1 cellular context compared by ENCODE assay signal in the genomic region with DNA sequence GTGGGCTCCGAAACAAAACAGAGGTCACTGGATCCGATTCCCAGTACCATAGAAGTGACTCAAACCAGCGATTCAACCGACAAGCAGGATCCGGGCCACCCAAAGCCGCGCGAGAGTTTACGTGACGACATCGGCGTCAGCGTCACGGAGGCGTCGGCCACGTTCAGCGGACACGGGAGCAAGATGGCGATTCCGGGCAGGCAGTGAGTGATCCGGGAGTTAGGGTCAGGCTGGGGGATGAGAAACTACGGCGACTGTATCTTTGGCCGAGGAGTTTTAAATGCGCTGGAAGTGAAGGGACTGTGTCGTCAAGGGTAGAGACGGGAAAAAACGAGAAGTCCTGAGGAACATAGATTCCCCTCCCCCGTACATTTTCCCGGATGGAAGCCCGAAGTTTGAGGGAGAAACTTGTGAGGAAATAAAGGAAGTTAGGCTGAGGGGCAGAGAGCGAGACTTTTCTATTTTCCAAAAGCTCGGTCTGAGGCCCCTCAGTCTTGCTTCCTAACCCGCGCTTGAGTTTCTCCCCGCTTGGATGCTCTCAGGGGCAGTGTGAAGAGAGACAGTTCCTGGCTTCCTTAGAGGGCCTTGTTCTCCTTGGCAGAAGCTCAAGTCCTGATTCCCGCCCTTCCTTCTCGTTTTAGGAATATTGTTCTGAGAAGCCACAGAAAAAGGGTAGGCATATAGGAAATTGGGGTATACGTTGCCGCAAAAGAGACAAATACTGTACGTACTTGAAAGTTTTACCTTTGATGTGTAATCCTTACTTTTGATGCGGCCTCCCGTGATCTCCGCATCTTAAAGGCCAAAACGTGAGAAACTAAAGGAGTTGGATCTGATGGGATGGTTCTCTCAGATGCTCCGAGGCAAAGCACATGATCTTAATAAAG.
TF ChIP-seq lines count a peak whose summit lies in the region.

A gene with protein sequence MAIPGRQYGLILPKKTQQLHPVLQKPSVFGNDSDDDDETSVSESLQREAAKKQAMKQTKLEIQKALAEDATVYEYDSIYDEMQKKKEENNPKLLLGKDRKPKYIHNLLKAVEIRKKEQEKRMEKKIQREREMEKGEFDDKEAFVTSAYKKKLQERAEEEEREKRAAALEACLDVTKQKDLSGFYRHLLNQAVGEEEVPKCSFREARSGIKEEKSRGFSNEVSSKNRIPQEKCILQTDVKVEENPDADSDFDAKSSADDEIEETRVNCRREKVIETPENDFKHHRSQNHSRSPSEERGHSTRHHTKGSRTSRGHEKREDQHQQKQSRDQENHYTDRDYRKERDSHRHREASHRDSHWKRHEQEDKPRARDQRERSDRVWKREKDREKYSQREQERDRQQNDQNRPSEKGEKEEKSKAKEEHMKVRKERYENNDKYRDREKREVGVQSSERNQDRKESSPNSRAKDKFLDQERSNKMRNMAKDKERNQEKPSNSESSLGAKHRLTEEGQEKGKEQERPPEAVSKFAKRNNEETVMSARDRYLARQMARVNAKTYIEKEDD (plus strand): TSS at position 156 of the 887 bp plus-strand sequence. CDS start 28 bp downstream, at position 184.

TF ChIP-seq in HepG2, 621 proteins besides CTCF, POLR2A, EP300 and RAD21 (continued from another document and continues in another):
- TF ChIP-seq, protein P1, sequence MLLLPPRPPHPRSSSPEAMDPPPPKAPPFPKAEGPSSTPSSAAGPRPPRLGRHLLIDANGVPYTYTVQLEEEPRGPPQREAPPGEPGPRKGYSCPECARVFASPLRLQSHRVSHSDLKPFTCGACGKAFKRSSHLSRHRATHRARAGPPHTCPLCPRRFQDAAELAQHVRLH (CRISPR knock-in tag; IDR thresholded peaks at IDR 0.05; ENCODE audit: borderline replicate concordance, low read depth), result 0 out of 2 replicates have a peak, but pooled peaks have one; percentile 43
- TF ChIP-seq, protein P2, sequence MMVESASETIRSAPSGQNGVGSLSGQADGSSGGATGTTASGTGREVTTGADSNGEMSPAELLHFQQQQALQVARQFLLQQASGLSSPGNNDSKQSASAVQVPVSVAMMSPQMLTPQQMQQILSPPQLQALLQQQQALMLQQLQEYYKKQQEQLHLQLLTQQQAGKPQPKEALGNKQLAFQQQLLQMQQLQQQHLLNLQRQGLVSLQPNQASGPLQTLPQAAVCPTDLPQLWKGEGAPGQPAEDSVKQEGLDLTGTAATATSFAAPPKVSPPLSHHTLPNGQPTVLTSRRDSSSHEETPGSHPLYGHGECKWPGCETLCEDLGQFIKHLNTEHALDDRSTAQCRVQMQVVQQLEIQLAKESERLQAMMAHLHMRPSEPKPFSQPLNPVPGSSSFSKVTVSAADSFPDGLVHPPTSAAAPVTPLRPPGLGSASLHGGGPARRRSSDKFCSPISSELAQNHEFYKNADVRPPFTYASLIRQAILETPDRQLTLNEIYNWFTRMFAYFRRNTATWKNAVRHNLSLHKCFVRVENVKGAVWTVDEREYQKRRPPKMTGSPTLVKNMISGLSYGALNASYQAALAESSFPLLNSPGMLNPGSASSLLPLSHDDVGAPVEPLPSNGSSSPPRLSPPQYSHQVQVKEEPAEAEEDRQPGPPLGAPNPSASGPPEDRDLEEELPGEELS (CRISPR knock-in tag; IDR thresholded peaks at IDR 0.05), result peak; percentile 42; the same call in 1 of the 2 replicates
- peak; percentile 99 for TF ChIP-seq POLR2AphosphoS5 (IDR thresholded peaks at IDR 0.05; ENCODE audit: low read depth, low read length)
- peak; percentile 83; the same call in 1 of the 2 replicates for TF ChIP-seq TGIF2 (CRISPR knock-in tag; IDR thresholded peaks at IDR 0.05)
- peak; percentile 70; the same call in 1 of the 2 replicates for TF ChIP-seq ZNF605 (CRISPR knock-in tag; IDR thresholded peaks at IDR 0.05)
- TF ChIP-seq, protein P3, sequence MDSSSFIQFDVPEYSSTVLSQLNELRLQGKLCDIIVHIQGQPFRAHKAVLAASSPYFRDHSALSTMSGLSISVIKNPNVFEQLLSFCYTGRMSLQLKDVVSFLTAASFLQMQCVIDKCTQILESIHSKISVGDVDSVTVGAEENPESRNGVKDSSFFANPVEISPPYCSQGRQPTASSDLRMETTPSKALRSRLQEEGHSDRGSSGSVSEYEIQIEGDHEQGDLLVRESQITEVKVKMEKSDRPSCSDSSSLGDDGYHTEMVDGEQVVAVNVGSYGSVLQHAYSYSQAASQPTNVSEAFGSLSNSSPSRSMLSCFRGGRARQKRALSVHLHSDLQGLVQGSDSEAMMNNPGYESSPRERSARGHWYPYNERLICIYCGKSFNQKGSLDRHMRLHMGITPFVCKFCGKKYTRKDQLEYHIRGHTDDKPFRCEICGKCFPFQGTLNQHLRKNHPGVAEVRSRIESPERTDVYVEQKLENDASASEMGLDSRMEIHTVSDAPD (CRISPR knock-in tag; IDR thresholded peaks at IDR 0.05), result no peak
- TF ChIP-seq SALL1 (CRISPR knock-in tag; IDR thresholded peaks at IDR 0.05), result peak; percentile 92
- TF ChIP-seq, protein P4, sequence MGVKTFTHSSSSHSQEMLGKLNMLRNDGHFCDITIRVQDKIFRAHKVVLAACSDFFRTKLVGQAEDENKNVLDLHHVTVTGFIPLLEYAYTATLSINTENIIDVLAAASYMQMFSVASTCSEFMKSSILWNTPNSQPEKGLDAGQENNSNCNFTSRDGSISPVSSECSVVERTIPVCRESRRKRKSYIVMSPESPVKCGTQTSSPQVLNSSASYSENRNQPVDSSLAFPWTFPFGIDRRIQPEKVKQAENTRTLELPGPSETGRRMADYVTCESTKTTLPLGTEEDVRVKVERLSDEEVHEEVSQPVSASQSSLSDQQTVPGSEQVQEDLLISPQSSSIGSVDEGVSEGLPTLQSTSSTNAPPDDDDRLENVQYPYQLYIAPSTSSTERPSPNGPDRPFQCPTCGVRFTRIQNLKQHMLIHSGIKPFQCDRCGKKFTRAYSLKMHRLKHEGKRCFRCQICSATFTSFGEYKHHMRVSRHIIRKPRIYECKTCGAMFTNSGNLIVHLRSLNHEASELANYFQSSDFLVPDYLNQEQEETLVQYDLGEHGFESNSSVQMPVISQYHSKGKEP (CRISPR knock-in tag; IDR thresholded peaks at IDR 0.05), result 0 out of 2 replicates have a peak, but pooled peaks have one; percentile 29
- 0 out of 2 replicates have a peak, but pooled peaks have one; percentile 55 for TF ChIP-seq ZNF572 (CRISPR knock-in tag; IDR thresholded peaks at IDR 0.05)
- TF ChIP-seq RXRA (CRISPR knock-in tag; IDR thresholded peaks at IDR 0.05), result peak; percentile 59; the same call in 1 of the 2 replicates
- peak; percentile 51 for TF ChIP-seq ZNF644 (CRISPR knock-in tag; IDR thresholded peaks at IDR 0.05; ENCODE audit: low read depth)
- TF ChIP-seq ZNF251 (CRISPR knock-in tag; IDR thresholded peaks at IDR 0.05), result no peak
- TF ChIP-seq ZNF883 (CRISPR knock-in tag; IDR thresholded peaks at IDR 0.05; ENCODE audit: not compliant biosample characterization), result peak; percentile 30
- peak; percentile 31; the same call in 1 of the 2 replicates for TF ChIP-seq NFYB (CRISPR knock-in tag; IDR thresholded peaks at IDR 0.05)
- TF ChIP-seq, protein P5, sequence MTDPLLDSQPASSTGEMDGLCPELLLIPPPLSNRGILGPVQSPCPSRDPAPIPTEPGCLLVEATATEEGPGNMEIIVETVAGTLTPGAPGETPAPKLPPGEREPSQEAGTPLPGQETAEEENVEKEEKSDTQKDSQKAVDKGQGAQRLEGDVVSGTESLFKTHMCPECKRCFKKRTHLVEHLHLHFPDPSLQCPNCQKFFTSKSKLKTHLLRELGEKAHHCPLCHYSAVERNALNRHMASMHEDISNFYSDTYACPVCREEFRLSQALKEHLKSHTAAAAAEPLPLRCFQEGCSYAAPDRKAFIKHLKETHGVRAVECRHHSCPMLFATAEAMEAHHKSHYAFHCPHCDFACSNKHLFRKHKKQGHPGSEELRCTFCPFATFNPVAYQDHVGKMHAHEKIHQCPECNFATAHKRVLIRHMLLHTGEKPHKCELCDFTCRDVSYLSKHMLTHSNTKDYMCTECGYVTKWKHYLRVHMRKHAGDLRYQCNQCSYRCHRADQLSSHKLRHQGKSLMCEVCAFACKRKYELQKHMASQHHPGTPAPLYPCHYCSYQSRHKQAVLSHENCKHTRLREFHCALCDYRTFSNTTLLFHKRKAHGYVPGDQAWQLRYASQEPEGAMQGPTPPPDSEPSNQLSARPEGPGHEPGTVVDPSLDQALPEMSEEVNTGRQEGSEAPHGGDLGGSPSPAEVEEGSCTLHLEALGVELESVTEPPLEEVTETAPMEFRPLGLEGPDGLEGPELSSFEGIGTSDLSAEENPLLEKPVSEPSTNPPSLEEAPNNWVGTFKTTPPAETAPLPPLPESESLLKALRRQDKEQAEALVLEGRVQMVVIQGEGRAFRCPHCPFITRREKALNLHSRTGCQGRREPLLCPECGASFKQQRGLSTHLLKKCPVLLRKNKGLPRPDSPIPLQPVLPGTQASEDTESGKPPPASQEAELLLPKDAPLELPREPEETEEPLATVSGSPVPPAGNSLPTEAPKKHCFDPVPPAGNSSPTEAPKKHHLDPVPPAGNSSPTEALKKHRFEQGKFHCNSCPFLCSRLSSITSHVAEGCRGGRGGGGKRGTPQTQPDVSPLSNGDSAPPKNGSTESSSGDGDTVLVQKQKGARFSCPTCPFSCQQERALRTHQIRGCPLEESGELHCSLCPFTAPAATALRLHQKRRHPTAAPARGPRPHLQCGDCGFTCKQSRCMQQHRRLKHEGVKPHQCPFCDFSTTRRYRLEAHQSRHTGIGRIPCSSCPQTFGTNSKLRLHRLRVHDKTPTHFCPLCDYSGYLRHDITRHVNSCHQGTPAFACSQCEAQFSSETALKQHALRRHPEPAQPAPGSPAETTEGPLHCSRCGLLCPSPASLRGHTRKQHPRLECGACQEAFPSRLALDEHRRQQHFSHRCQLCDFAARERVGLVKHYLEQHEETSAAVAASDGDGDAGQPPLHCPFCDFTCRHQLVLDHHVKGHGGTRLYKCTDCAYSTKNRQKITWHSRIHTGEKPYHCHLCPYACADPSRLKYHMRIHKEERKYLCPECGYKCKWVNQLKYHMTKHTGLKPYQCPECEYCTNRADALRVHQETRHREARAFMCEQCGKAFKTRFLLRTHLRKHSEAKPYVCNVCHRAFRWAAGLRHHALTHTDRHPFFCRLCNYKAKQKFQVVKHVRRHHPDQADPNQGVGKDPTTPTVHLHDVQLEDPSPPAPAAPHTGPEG (CRISPR knock-in tag; IDR thresholded peaks at IDR 0.05), result peak; percentile 53; the same call in 1 of the 2 replicates
- no peak for TF ChIP-seq NFE2 (CRISPR knock-in tag; IDR thresholded peaks at IDR 0.05)
- TF ChIP-seq, protein P6, sequence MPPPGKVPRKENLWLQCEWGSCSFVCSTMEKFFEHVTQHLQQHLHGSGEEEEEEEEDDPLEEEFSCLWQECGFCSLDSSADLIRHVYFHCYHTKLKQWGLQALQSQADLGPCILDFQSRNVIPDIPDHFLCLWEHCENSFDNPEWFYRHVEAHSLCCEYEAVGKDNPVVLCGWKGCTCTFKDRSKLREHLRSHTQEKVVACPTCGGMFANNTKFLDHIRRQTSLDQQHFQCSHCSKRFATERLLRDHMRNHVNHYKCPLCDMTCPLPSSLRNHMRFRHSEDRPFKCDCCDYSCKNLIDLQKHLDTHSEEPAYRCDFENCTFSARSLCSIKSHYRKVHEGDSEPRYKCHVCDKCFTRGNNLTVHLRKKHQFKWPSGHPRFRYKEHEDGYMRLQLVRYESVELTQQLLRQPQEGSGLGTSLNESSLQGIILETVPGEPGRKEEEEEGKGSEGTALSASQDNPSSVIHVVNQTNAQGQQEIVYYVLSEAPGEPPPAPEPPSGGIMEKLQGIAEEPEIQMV (CRISPR knock-in tag; IDR thresholded peaks at IDR 0.05; ENCODE audit: low read depth), result no peak
- TF ChIP-seq SOX6 (IDR thresholded peaks at IDR 0.05), result no peak
- no peak; the same call in 1 of the 2 replicates for TF ChIP-seq SOX6 (CRISPR knock-in tag; IDR thresholded peaks at IDR 0.05)
- no peak for TF ChIP-seq NR1H2 (CRISPR knock-in tag; IDR thresholded peaks at IDR 0.05; ENCODE audit: borderline replicate concordance, low read depth)
- TF ChIP-seq, protein P7, sequence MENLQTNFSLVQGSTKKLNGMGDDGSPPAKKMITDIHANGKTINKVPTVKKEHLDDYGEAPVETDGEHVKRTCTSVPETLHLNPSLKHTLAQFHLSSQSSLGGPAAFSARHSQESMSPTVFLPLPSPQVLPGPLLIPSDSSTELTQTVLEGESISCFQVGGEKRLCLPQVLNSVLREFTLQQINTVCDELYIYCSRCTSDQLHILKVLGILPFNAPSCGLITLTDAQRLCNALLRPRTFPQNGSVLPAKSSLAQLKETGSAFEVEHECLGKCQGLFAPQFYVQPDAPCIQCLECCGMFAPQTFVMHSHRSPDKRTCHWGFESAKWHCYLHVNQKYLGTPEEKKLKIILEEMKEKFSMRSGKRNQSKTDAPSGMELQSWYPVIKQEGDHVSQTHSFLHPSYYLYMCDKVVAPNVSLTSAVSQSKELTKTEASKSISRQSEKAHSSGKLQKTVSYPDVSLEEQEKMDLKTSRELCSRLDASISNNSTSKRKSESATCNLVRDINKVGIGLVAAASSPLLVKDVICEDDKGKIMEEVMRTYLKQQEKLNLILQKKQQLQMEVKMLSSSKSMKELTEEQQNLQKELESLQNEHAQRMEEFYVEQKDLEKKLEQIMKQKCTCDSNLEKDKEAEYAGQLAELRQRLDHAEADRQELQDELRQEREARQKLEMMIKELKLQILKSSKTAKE (CRISPR knock-in tag; IDR thresholded peaks at IDR 0.05; ENCODE audit: borderline replicate concordance), result no peak
- peak; percentile 86 for TF ChIP-seq PHF20 (CRISPR knock-in tag; IDR thresholded peaks at IDR 0.05)
- TF ChIP-seq KLF13 (CRISPR knock-in tag; IDR thresholded peaks at IDR 0.05), result no peak
- TF ChIP-seq ELF1 (CRISPR knock-in tag; IDR thresholded peaks at IDR 0.05), result peak; percentile 48
- 0 out of 2 replicates have a peak, but pooled peaks have one; percentile 74 for TF ChIP-seq DNMT3B (CRISPR knock-in tag; conservative IDR thresholded peaks at IDR 0.05)
- TF ChIP-seq, protein P8, sequence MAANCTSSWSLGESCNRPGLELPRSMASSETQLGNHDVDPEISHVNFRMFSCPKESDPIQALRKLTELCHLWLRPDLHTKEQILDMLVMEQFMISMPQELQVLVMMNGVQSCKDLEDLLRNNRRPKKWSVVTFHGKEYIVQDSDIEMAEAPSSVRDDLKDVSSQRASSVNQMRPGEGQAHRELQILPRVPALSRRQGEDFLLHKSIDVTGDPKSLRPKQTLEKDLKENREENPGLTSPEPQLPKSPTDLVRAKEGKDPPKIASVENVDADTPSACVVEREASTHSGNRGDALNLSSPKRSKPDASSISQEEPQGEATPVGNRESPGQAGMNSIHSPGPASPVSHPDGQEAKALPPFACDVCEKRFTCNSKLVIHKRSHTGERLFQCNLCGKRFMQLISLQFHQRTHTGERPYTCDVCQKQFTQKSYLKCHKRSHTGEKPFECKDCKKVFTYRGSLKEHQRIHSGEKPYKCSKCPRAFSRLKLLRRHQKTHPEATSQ (CRISPR knock-in tag; IDR thresholded peaks at IDR 0.05; ENCODE audit: borderline replicate concordance), result 0 out of 2 replicates have a peak, but pooled peaks have one; percentile 40
- no peak for TF ChIP-seq GABPA (IDR thresholded peaks at IDR 0.05; ENCODE audit: low read depth, low read length)
- TF ChIP-seq GABPA (CRISPR knock-in tag; IDR thresholded peaks at IDR 0.05; ENCODE audit: low read depth), result peak; percentile 49; the same call in 1 of the 2 replicates
- TF ChIP-seq, protein P9, sequence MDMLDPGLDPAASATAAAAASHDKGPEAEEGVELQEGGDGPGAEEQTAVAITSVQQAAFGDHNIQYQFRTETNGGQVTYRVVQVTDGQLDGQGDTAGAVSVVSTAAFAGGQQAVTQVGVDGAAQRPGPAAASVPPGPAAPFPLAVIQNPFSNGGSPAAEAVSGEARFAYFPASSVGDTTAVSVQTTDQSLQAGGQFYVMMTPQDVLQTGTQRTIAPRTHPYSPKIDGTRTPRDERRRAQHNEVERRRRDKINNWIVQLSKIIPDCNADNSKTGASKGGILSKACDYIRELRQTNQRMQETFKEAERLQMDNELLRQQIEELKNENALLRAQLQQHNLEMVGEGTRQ (IDR thresholded peaks at IDR 0.05; ENCODE audit: low read depth, low read length), result no peak
- TF ChIP-seq, protein P9 (CRISPR knock-in tag; IDR thresholded peaks at IDR 0.05; ENCODE audit: borderline replicate concordance), result no peak
